ENCODE assay signal across 1 cellular context in the genomic region with DNA sequence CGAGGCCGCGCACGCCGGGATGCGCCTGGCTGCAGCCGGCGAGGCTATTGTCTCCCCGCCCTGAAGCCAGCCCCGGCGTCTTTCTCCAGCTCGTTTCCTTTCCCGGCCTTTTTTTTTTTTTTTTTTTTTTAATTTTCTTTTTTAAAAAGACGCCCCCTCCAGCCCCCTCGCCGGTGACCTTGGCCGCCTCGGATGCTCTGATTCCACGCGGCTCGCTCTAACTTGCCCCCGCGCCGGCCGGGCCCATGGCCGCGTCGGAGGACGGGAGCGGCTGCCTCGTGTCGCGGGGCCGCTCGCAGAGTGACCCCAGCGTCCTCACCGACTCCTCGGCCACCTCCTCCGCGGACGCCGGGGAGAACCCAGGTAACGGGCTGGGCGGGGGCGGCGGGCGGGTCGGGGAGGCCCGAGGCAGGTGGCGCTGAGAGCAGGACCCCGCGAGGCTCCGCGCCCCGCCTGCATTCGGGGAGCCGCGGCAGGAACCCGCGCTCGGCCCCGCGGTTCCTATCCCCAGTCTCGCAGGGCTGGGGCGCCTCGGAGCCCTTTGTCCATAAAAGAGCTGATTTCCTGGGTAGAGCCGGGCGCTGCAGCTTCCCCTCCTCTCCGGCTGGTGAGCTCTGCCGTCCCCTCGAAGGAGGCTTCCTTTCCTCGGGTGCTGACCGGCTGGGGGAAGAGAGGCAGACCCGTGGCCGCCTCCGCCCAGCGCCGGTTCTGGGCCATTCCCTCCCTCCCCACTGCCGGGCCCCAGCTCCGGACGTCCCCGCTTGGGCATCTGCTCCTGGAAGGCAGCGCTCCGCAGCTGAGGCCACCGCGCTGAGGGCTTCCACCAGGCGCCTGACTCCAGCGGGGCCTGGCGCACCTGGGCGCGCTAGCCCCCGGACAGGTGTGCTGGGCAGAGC.
TF ChIP-seq lines count a peak whose summit lies in the region.

No MANE protein-coding gene starts in this region.

TF ChIP-seq in WTC11, 78 proteins besides CTCF, POLR2A, EP300 and RAD21 (continued from another document):
- TF ChIP-seq, protein P1, sequence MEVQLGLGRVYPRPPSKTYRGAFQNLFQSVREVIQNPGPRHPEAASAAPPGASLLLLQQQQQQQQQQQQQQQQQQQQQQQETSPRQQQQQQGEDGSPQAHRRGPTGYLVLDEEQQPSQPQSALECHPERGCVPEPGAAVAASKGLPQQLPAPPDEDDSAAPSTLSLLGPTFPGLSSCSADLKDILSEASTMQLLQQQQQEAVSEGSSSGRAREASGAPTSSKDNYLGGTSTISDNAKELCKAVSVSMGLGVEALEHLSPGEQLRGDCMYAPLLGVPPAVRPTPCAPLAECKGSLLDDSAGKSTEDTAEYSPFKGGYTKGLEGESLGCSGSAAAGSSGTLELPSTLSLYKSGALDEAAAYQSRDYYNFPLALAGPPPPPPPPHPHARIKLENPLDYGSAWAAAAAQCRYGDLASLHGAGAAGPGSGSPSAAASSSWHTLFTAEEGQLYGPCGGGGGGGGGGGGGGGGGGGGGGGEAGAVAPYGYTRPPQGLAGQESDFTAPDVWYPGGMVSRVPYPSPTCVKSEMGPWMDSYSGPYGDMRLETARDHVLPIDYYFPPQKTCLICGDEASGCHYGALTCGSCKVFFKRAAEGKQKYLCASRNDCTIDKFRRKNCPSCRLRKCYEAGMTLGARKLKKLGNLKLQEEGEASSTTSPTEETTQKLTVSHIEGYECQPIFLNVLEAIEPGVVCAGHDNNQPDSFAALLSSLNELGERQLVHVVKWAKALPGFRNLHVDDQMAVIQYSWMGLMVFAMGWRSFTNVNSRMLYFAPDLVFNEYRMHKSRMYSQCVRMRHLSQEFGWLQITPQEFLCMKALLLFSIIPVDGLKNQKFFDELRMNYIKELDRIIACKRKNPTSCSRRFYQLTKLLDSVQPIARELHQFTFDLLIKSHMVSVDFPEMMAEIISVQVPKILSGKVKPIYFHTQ (CRISPR knock-in tag; IDR thresholded peaks at IDR 0.05): no peak
- TF ChIP-seq PRDM15 (CRISPR knock-in tag; IDR thresholded peaks at IDR 0.05) (no peak), FOXK1 (CRISPR knock-in tag; IDR thresholded peaks at IDR 0.05) (no peak), GTF2I (CRISPR knock-in tag; conservative IDR thresholded peaks at IDR 0.05) (no peak), JAZF1 (CRISPR knock-in tag; IDR thresholded peaks at IDR 0.05) (no peak), CREM (CRISPR knock-in tag; IDR thresholded peaks at IDR 0.05) (no peak), ERG (CRISPR knock-in tag; IDR thresholded peaks at IDR 0.05) (no peak), EMX1 (CRISPR knock-in tag; IDR thresholded peaks at IDR 0.05) (no peak)
- TF ChIP-seq, protein P2, sequence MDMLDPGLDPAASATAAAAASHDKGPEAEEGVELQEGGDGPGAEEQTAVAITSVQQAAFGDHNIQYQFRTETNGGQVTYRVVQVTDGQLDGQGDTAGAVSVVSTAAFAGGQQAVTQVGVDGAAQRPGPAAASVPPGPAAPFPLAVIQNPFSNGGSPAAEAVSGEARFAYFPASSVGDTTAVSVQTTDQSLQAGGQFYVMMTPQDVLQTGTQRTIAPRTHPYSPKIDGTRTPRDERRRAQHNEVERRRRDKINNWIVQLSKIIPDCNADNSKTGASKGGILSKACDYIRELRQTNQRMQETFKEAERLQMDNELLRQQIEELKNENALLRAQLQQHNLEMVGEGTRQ (CRISPR knock-in tag; IDR thresholded peaks at IDR 0.05): no peak
- TF ChIP-seq, protein P3, sequence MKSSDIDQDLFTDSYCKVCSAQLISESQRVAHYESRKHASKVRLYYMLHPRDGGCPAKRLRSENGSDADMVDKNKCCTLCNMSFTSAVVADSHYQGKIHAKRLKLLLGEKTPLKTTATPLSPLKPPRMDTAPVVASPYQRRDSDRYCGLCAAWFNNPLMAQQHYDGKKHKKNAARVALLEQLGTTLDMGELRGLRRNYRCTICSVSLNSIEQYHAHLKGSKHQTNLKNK (CRISPR knock-in tag; IDR thresholded peaks at IDR 0.05): no peak
TF ChIP-seq in WTC11: peak in this region for 0.
